In the genomic region with DNA sequence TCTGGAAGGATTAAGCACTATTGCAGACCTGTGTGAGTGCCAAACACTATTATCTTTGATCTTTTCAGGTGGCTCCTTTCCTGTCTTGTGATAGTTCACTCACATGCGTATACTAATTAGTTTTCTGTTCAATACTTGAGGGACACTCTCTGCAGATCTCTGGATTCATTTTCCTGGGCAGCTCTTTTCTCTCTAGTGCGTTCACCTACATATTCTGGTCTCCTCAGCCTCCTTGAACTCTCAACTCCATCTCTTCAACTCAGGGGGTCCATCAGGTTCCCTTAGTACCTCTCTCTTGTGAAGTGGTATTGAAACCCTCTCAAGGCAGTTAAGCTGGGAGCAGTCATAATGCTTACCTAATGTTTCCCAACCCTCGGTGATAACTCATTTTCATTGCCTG, we compare ENCODE assay signal across 25 cellular contexts.
"Had no signal": no experiment of that assay in that cellular context is flagged by ENCODE, and none has a peak within 500 bp of the region (broad histone marks: within the 10 kb centered on the region; RNA-seq: fewer than 3 reads in every experiment).

No MANE protein-coding gene starts in this region.

- H3K27me3 Mint-ChIP-seq: naive thymus-derived CD8-positive, alpha-beta T cell had no signal

- DNase-seq: dermis blood vessel endothelial cell; dorsolateral prefrontal cortex; effector CD4-positive, alpha-beta T cell; effector memory CD4-positive, alpha-beta T cell; foreskin fibroblast; foreskin melanocyte; gastrocnemius medialis; glutamatergic neuron; head of caudate nucleus; heart right ventricle; hippocampal formation; left cardiac atrium; left lung; left ventricle myocardium superior; lower lobe of right lung; mesenchymal stem cell; mucosa of descending colon; naive B cell; naive thymus-derived CD8-positive, alpha-beta T cell had no signal

- H3K4me1 Mint-ChIP-seq: naive B cell; naive thymus-derived CD8-positive, alpha-beta T cell had no signal

- H3K27ac Mint-ChIP-seq: mesothelial cell of epicardium; naive thymus-derived CD8-positive, alpha-beta T cell had no signal

- H3K4me3 Mint-ChIP-seq: mesothelial cell of epicardium; naive B cell; naive thymus-derived CD8-positive, alpha-beta T cell had no signal

- H3K36me3 Mint-ChIP-seq: mesothelial cell of epicardium; naive B cell; naive thymus-derived CD8-positive, alpha-beta T cell had no signal

- H3K4me1 ChIP-seq: esophagus muscularis mucosa, gastrocnemius medialis, heart right ventricle, left lung, lower lobe of right lung had no signal

- FAIRE-seq: endothelial cell of umbilical vein, islet of Langerhans, keratinocyte had no signal

- H3K4me3 ChIP-seq: coronary artery, dorsolateral prefrontal cortex, esophagus muscularis mucosa, gastrocnemius medialis, heart right ventricle, left lung, lower lobe of right lung, mucosa of descending colon had no signal

- H3K27me3 ChIP-seq: dorsolateral prefrontal cortex, esophagus muscularis mucosa, gastrocnemius medialis, heart right ventricle, left lung had no signal

- ATAC-seq: gastrocnemius medialis; heart right ventricle; left cardiac atrium; left lung; left ventricle myocardium superior; lower lobe of right lung; mucosa of descending colon; naive thymus-derived CD8-positive, alpha-beta T cell had no signal

- H3K36me3 ChIP-seq: esophagus muscularis mucosa, gastrocnemius medialis, heart right ventricle, left lung, lower lobe of right lung had no signal

- H3K9me3 ChIP-seq: esophagus muscularis mucosa, gastrocnemius medialis, left lung, lower lobe of right lung, mucosa of descending colon had no signal

- H3K27ac ChIP-seq: coronary artery, dorsolateral prefrontal cortex, esophagus muscularis mucosa, gastrocnemius medialis, heart right ventricle, left lung, lower lobe of right lung had no signal
